24 cellular contexts compared by ENCODE assay signal in genomic region chr16:88327566-88328312, GRCh38.
"Had no signal": no experiment of that assay in that cellular context is flagged by ENCODE, and none has a peak within 500 bp of the region (broad histone marks: within the 10 kb centered on the region; RNA-seq: fewer than 3 reads in every experiment).

No MANE protein-coding gene starts in this region.

- H3K9me3 ChIP-seq: ovary, psoas muscle, testis, upper lobe of left lung had no signal

- H3K4me2 ChIP-seq: smooth muscle cell had no signal

- H3K9me3 Mint-ChIP-seq: activated B cell treated with CpG ODN at 0.5 μM for 24 hours; activated CD4-positive, alpha-beta memory T cell treated with anti-CD3 and anti-CD28 coated beads, Interleukin-2, amount 10 ng/mL, durations not matched to agents 7 days and 5 days; activated naive CD8-positive, alpha-beta T cell treated with anti-CD3 and anti-CD28 coated beads, Interleukin-2, amount 10 ng/mL, durations not matched to agents 7 days and 5 days; activated T-helper 17 cell treated with anti-CD3 and anti-CD28 coated beads, Interleukin-2, amount 50 U/mL, for 72 hours; central memory CD8-positive, alpha-beta T cell; stimulated activated memory B cell treated with anti-CD40 and anti-IgM and Interleukin-4, amounts not matched to agents 10 μg/mL and 1 μg/mL and 100 μg/mL, for 72 hours had no signal

- H3K36me3 ChIP-seq: brain microvascular endothelial cell, ovary, upper lobe of left lung had no signal

- H3K27me3 ChIP-seq: brain microvascular endothelial cell, ovary, testis, upper lobe of left lung had no signal

- H3K4me3 Mint-ChIP-seq: activated B cell treated with CpG ODN at 0.5 μM for 24 hours; activated CD4-positive, alpha-beta memory T cell treated with anti-CD3 and anti-CD28 coated beads, Interleukin-2, amount 10 ng/mL, durations not matched to agents 7 days and 5 days; activated naive CD8-positive, alpha-beta T cell treated with anti-CD3 and anti-CD28 coated beads, Interleukin-2, amount 10 ng/mL, durations not matched to agents 7 days and 5 days; activated T-helper 17 cell treated with anti-CD3 and anti-CD28 coated beads, Interleukin-2, amount 50 U/mL, for 72 hours; central memory CD8-positive, alpha-beta T cell; mesothelial cell of epicardium; stimulated activated memory B cell treated with anti-CD40 and anti-IgM and Interleukin-4, amounts not matched to agents 10 μg/mL and 1 μg/mL and 100 μg/mL, for 72 hours had no signal

- H3K27ac ChIP-seq: brain microvascular endothelial cell, ovary, psoas muscle, testis, upper lobe of left lung had no signal

- H3K4me3 ChIP-seq: lung, ovary, psoas muscle, smooth muscle cell, testis, upper lobe of left lung had no signal

- H3K36me3 Mint-ChIP-seq: activated naive CD8-positive, alpha-beta T cell treated with anti-CD3 and anti-CD28 coated beads, Interleukin-2, amount 10 ng/mL, durations not matched to agents 7 days and 5 days; mesothelial cell of epicardium; stimulated activated memory B cell treated with anti-CD40 and anti-IgM and Interleukin-4, amounts not matched to agents 10 μg/mL and 1 μg/mL and 100 μg/mL, for 72 hours had no signal

- FAIRE-seq: frontal cortex had no signal

- H3K27ac Mint-ChIP-seq: activated B cell treated with CpG ODN at 0.5 μM for 24 hours; activated CD4-positive, alpha-beta memory T cell treated with anti-CD3 and anti-CD28 coated beads, Interleukin-2, amount 10 ng/mL, durations not matched to agents 7 days and 5 days; activated naive CD8-positive, alpha-beta T cell treated with anti-CD3 and anti-CD28 coated beads, Interleukin-2, amount 10 ng/mL, durations not matched to agents 7 days and 5 days; activated T-helper 17 cell treated with anti-CD3 and anti-CD28 coated beads, Interleukin-2, amount 50 U/mL, for 72 hours; mesothelial cell of epicardium; stimulated activated memory B cell treated with anti-CD40 and anti-IgM and Interleukin-4, amounts not matched to agents 10 μg/mL and 1 μg/mL and 100 μg/mL, for 72 hours had no signal

- H3K27me3 Mint-ChIP-seq: activated B cell treated with CpG ODN at 0.5 μM for 24 hours; activated CD4-positive, alpha-beta memory T cell treated with anti-CD3 and anti-CD28 coated beads, Interleukin-2, amount 10 ng/mL, durations not matched to agents 7 days and 5 days; activated naive CD8-positive, alpha-beta T cell treated with anti-CD3 and anti-CD28 coated beads, Interleukin-2, amount 10 ng/mL, durations not matched to agents 7 days and 5 days; activated T-helper 17 cell treated with anti-CD3 and anti-CD28 coated beads, Interleukin-2, amount 50 U/mL, for 72 hours; central memory CD8-positive, alpha-beta T cell had no signal

- DNase-seq: activated B cell treated with CpG ODN at 0.5 μM for 24 hours; activated CD4-positive, alpha-beta memory T cell treated with anti-CD3 and anti-CD28 coated beads, Interleukin-2, amount 10 ng/mL, durations not matched to agents 7 days and 5 days; activated CD4-positive, alpha-beta T cell treated with anti-CD3 and anti-CD28 coated beads for 4 hours; activated naive CD4-positive, alpha-beta T cell; activated naive CD8-positive, alpha-beta T cell treated with anti-CD3 and anti-CD28 coated beads, Interleukin-2, amount 10 ng/mL, durations not matched to agents 7 days and 5 days; activated T-cell treated with anti-CD3 and anti-CD28 coated beads, Interleukin-2, amount 50 U/mL, for 1 hour; amygdala; brain microvascular endothelial cell; cortex of kidney; head of caudate nucleus; left cardiac atrium; ovary; stimulated activated CD4-positive, alpha-beta T cell treated with anti-CD3 and anti-CD28 coated beads, Interleukin-4, amount 100 ng/mL, for 24 hours; testis had no signal

- ATAC-seq: activated T-helper 17 cell treated with anti-CD3 and anti-CD28 coated beads, Interleukin-2, amount 50 U/mL, for 72 hours; left cardiac atrium; psoas muscle; sciatic nerve had no signal

- H3K4me1 Mint-ChIP-seq: activated B cell treated with CpG ODN at 0.5 μM for 24 hours; activated CD4-positive, alpha-beta memory T cell treated with anti-CD3 and anti-CD28 coated beads, Interleukin-2, amount 10 ng/mL, durations not matched to agents 7 days and 5 days; activated naive CD8-positive, alpha-beta T cell treated with anti-CD3 and anti-CD28 coated beads, Interleukin-2, amount 10 ng/mL, durations not matched to agents 7 days and 5 days; activated T-helper 17 cell treated with anti-CD3 and anti-CD28 coated beads, Interleukin-2, amount 50 U/mL, for 72 hours; central memory CD8-positive, alpha-beta T cell; mesothelial cell of epicardium; stimulated activated memory B cell treated with anti-CD40 and anti-IgM and Interleukin-4, amounts not matched to agents 10 μg/mL and 1 μg/mL and 100 μg/mL, for 72 hours had no signal
